9 cellular contexts compared by ENCODE assay signal in the genomic region with DNA sequence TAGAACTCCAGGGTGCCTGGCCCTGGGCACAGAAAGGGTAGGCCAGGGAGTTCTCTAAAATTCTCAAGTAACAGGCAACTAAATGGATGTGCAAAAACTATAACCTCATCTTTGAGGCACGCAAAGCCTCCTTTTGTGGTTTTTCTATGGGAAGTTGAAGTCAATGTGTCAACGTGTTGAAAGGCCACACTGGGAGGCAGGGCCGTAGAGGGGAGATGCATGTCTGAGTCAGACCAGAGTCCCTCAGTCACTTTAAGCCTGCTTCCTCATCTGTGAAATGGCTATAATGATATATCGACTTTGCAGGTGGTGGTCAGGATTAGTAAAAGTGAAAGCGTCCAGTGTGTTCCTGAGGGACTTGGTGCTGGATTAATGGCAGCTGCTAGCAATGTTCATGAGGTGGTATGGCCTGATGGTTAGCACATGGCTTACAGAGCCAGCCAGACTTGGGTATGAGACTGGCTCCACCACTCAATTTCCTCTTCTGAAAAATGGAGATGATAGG. TPM values are rescaled to one million over a fixed set of nuclear protein-coding genes. Genes with fewer than 3 reads are reported as not detected.
DNase-seq lines count a peak whose midpoint lies in the region; ATAC-seq, FAIRE-seq and TF ChIP-seq lines count a peak whose summit lies in the region.
"Had no signal": no experiment of that assay in that cellular context is flagged by ENCODE, and none has a peak within 500 bp of the region (broad histone marks: within the 10 kb centered on the region; RNA-seq: fewer than 3 reads in every experiment).

No MANE protein-coding gene starts in this region.

- H3K27ac Mint-ChIP-seq in immature natural killer cell, result peak overlapping the region in 5 of 6 donors; percentile 4 to 72 (median 51)

- no peaks in the 10 kb centered on the region for H3K9me2 ChIP-seq in PC-9 (ENCODE audit: insufficient read depth)

- H3K4me3 Mint-ChIP-seq in immature natural killer cell, result peak overlapping the region in 1 of 5 donors; percentile 12

- H3K4me3 ChIP-seq in H7 (ENCODE audit: insufficient read depth, low read depth, low read length) (no peak overlapping the region), PC-9 (peak overlapping the region; percentile 8; the same call in 1 of the 2 replicates)

- peak; percentile 94 for FAIRE-seq in GM12892 (lab: Jason Lieb, UNC)

- CTCF ChIA-PET in PC-9 (lab: Charles Lee), result no interaction called here

- peaks cover 81% of the 10 kb centered on the region for H3K4me1 ChIP-seq in PC-9 (replicated peaks; ENCODE audit: insufficient read depth)

- peaks cover 10 to 41% of the 10 kb centered on the region in 2 donors for H3K4me1 Mint-ChIP-seq in immature natural killer cell

- intact Hi-C loops in PC-9 (cut with micrococcal nuclease; ENCODE audit: unreplicated experiment), result no loop called here

- no peak for TF ChIP-seq CTCF in PC-9 (conservative IDR thresholded peaks at IDR 0.05)

- H3K4me2 ChIP-seq in PC-9, result peak overlapping the region; percentile 67

- H3K9me3 Mint-ChIP-seq in immature natural killer cell, result no peaks in the 10 kb centered on the region

- peaks cover 0 to 5% (median 0%) of the 10 kb centered on the region in 3 donors for H3K27me3 Mint-ChIP-seq in immature natural killer cell (ENCODE audit: low read depth in 3 of 3)

- no peaks in the 10 kb centered on the region for H3K9me3 ChIP-seq in PC-9 (ENCODE audit: insufficient read depth, low read depth)

- no peaks in the 10 kb centered on the region for H4K20me1 ChIP-seq in PC-9 (ENCODE audit: insufficient read depth)

- no peaks in the 10 kb centered on the region for H3K79me2 ChIP-seq in PC-9 (ENCODE audit: low read depth)

- H3K27ac ChIP-seq in PC-9, result peak overlapping the region; percentile 100

- peaks cover 0 to 3% (median 0%) of the 10 kb centered on the region in 3 donors for H3K36me3 Mint-ChIP-seq in immature natural killer cell

- no peak for TF ChIP-seq POLR2A in GM12892 (IDR thresholded peaks at IDR 0.05; ENCODE audit: low read depth, low read length)

- BruUV-seq in PC-9 (replicated peaks; lab: Mats Ljungman, UMichigan), result no TSS peak

- H3K36me3 ChIP-seq in H7 (replicated peaks; ENCODE audit: control insufficient read depth, insufficient read depth, low read length) (no peaks in the 10 kb centered on the region), PC-9 (ENCODE audit: low read depth) (no peaks in the 10 kb centered on the region)

- H3F3A ChIP-seq in PC-9 (ENCODE audit: insufficient read depth, low read depth), result peaks cover 53% of the 10 kb centered on the region

- ATAC-seq in HG03045 (IDR thresholded peaks at IDR 0.05; ENCODE audit: unreplicated experiment) (no peak), GM19455 (IDR thresholded peaks at IDR 0.05; ENCODE audit: unreplicated experiment) (no peak)

- no peaks in the 10 kb centered on the region for H3K27me3 ChIP-seq in H7 (ENCODE audit: control insufficient read depth, insufficient read depth, low read length)
- no peaks in the 10 kb centered on the region for H3K27me3 ChIP-seq in PC-9 (ENCODE audit: insufficient read depth, low read depth)

- no peak overlapping the region for H2AFZ ChIP-seq in PC-9

- POLR2A ChIA-PET in PC-9 (lab: Charles Lee; ENCODE audit: unreplicated experiment), result interaction anchor here (0.6 kb wide), 1 partner anchor 24 kb away, joined by 3 read pairs; no protein-coding TSS in a partner anchor

- peak; percentile 42 for DNase-seq in GM12892 (ENCODE audit: insufficient read length)
- DNase-seq in H7, result peak; percentile 12
- DNase-seq in PC-9, result peak; percentile 59 to 97
- peak in 1 of 3 donors; percentile 5 for DNase-seq in immature natural killer cell
- DNase-seq in NCI-H524 treated with DMSO at 0.1 percent for 48 hours (lab: John Stamatoyannopoulos, UW), result no peak
- no peak for DNase-seq in central memory CD4-positive, alpha-beta T cell

RNA-seq across cellular contexts. Expression of gene TGM5, which starts 17.0 kb away (rescaled TPM):
- polyA plus RNA-seq in GM12892 (2012; ENCODE audit: missing spikeins), result 2.3 TPM
- total RNA-seq in H7 (2014; rRNA removed; shearing (Covaris generic)), result not detected in 2 replicates
- 0.39 and 1.7 TPM in 2 replicates for total RNA-seq in PC-9 (2021)
- under 1 TPM in 1 of 3 donors, not detected in 2; 0.21 TPM for polyA plus RNA-seq in immature natural killer cell

RNA-seq across cellular contexts. Expression of gene EPB42, which starts 28.9 kb away (rescaled TPM):
- polyA plus RNA-seq in GM12892 (2012; ENCODE audit: missing spikeins), result not detected
- not detected in 2 replicates for total RNA-seq in H7 (2014; rRNA removed; shearing (Covaris generic))
- total RNA-seq in PC-9 (2021), result not detected in 2 replicates
- not detected for polyA plus RNA-seq in immature natural killer cell
- polyA plus RNA-seq: esophagus had no signal

RNA-seq across cellular contexts. Expression of gene TGM7, which starts 52.3 kb away (rescaled TPM):
- polyA plus RNA-seq in GM12892 (2012; ENCODE audit: missing spikeins), result not detected
- not detected in 2 replicates for total RNA-seq in H7 (2014; rRNA removed; shearing (Covaris generic))
- total RNA-seq in PC-9 (2021), result not detected in 2 replicates
- polyA plus RNA-seq in immature natural killer cell, result not detected

Comparison
In these comparisons a context has a peak if more than half of its experiments do, and no peak if none do; other contexts are left out.
1. DNase-seq: peak in GM12892 (single experiment), H7 (single experiment) and PC-9 (2 of 2); none in NCI-H524 treated with DMSO at 0.1 percent for 48 hours (single experiment) and central memory CD4-positive, alpha-beta T cell (single experiment).